ENCODE assay signal across 20 cellular contexts in genomic region chr20:33694666-33695065, GRCh38. TPM values are rescaled to one million over a fixed set of nuclear protein-coding genes. Genes with fewer than 3 reads are reported as not detected.
DNase-seq lines count a peak whose midpoint lies in the region; ATAC-seq, FAIRE-seq and TF ChIP-seq lines count a peak whose summit lies in the region.
"Had no signal": no experiment of that assay in that cellular context is flagged by ENCODE, and none has a peak within 500 bp of the region (broad histone marks: within the 10 kb centered on the region; RNA-seq: fewer than 3 reads in every experiment).

No MANE protein-coding gene starts in this region.

- no peak overlapping the region; the same call in 1 of the 2 replicates for H2BK12ac ChIP-seq in H1 (ENCODE audit: low read depth, low read length)

- WGBS in H1 (ENCODE audit: extremely low coverage in 1 of 2, insufficient coverage in 1 of 2, insufficient read length in 1 of 2, insufficient replicate concordance in 2 of 2, low coverage in 1 of 2, low lambda C conversion rate in 2 of 2, missing lambda C conversion rate in 1 of 2), 2 experiments = 89% methylated on average over 7 of the region's 7 CpGs; no CpG with 5 or more reads in 1 of the 2 experiments

- DNase-seq in H1 (ENCODE audit: low read depth in 1 of 2, low spot score in 2 of 2) (no peak), neural progenitor cell (ENCODE audit: low spot score) (no peak), MCF 10A (ENCODE audit: unreplicated experiment) (no peak), EL (no peak), immature natural killer cell (no peak)
- DNase-seq: activated CD4-positive, alpha-beta T cell treated with anti-CD3 and anti-CD28 coated beads for 4 hours; activated naive CD4-positive, alpha-beta T cell treated with anti-CD3 and anti-CD28 coated beads, Interleukin-2, amount 50 U/mL, for 16 hours; erythroblast; MV-4-11; NCI-H2081 treated with DMSO at 0.1 percent for 48 hours; NCI-H69; PC-3 had no signal

- H2AK5ac ChIP-seq in H1 (ENCODE audit: low read depth, low read length) = no peak overlapping the region

- no peaks in the 10 kb centered on the region for H3K79me1 ChIP-seq in H1 (ENCODE audit: low read depth, low read length)

- no peak overlapping the region for H4K5ac ChIP-seq in H1 (ENCODE audit: insufficient read length, low read depth, low read length)

- TF ChIP-seq EP300 in H1 (IDR thresholded peaks at IDR 0.05; ENCODE audit: borderline replicate concordance in 1 of 2, low read depth in 2 of 2, low read length in 2 of 2) = no peak

- H2BK120ac ChIP-seq in H1 (replicated peaks; ENCODE audit: low read depth, low read length) = no peak overlapping the region

- no peak overlapping the region for H2BK5ac ChIP-seq in H1 (ENCODE audit: low read depth, low read length)

- TF ChIP-seq POLR2A in H1 (IDR thresholded peaks at IDR 0.05; ENCODE audit: control extremely low read depth in 1 of 2, low read depth in 2 of 2, low read length in 2 of 2) = no peak

- CTCF ChIA-PET in HEK293 (lab: Yijun Ruan, JAX) (no interaction called here), H1 (lab: Charles Lee; ENCODE audit: partially characterized antibody) (interaction anchor here (0.9 to 2.2 kb wide), 5 partner anchors 10 to 30 kb away, joined by 3 to 8 read pairs (median 5); no protein-coding TSS in a partner anchor), MCF 10A (lab: Yijun Ruan, JAX) (no interaction called here)

- no peak overlapping the region for H3K4me3 ChIP-seq in BLaER1
- H3K4me3 ChIP-seq in HEK293 (ENCODE audit: low read depth, low read length) = no peak overlapping the region
- no peak overlapping the region for H3K4me3 ChIP-seq in H1 (ENCODE audit: extremely low read depth in 1 of 4, insufficient read depth in 2 of 4, low read depth in 3 of 4, low read length in 4 of 4)
- H3K4me3 ChIP-seq in neural progenitor cell = no peak overlapping the region
- H3K4me3 ChIP-seq: SJSA1 had no signal

- no peak overlapping the region for H2BK20ac ChIP-seq in H1 (ENCODE audit: low read length)

- intact Hi-C loops in MCF 10A (cut with micrococcal nuclease) = no loop called here

- H3K56ac ChIP-seq in H1 (replicated peaks; ENCODE audit: insufficient read length, low read depth, low read length) = no peak overlapping the region

- H3K27ac ChIP-seq in BLaER1 = peak overlapping the region; percentile 76
- H3K27ac ChIP-seq in HEK293 (ENCODE audit: extremely low read depth, low read depth, low read length) = no peak overlapping the region
- H3K27ac ChIP-seq in H1 (ENCODE audit: low read depth, low read length) = no peak overlapping the region
- H3K27ac ChIP-seq in neural progenitor cell = peak overlapping the region; percentile 66
- H3K27ac ChIP-seq: HL-60, neutrophil, SJSA1 had no signal

- no peaks in the 10 kb centered on the region for H3K23me2 ChIP-seq in H1 (ENCODE audit: low read depth, low read length)

- BruUV-seq in MCF 10A (replicated peaks; lab: Mats Ljungman, UMichigan) = no TSS peak

- H4K91ac ChIP-seq in H1 (replicated peaks; ENCODE audit: insufficient read length, low read length) = no peak overlapping the region

- H3K36me3 Mint-ChIP-seq in neural progenitor cell = peaks cover 2% of the 10 kb centered on the region
- H3K36me3 Mint-ChIP-seq in MCF 10A (ENCODE audit: insufficient read depth, unreplicated experiment) = no peaks in the 10 kb centered on the region
- peaks cover 0 to 3% (median 0%) of the 10 kb centered on the region in 3 donors for H3K36me3 Mint-ChIP-seq in immature natural killer cell

- H3K4me1 Mint-ChIP-seq in neural progenitor cell = peaks cover 31% of the 10 kb centered on the region
- H3K4me1 Mint-ChIP-seq in MCF 10A (ENCODE audit: insufficient read depth, unreplicated experiment) = no peaks in the 10 kb centered on the region
- peaks cover 8 to 11% of the 10 kb centered on the region in 2 donors for H3K4me1 Mint-ChIP-seq in immature natural killer cell

- H3K9me3 ChIP-seq in BLaER1 (peaks cover 21% of the 10 kb centered on the region), HEK293 (ENCODE audit: control insufficient read depth, insufficient read depth, low read depth, low read length) (no peaks in the 10 kb centered on the region), H1 (ENCODE audit: insufficient read depth in 2 of 2, low read depth in 1 of 2, low read length in 1 of 2) (peaks cover 0 to 7% of the 10 kb centered on the region in 2 experiments; a peak in 1 of 4 replicates), neural progenitor cell (ENCODE audit: low read depth) (no peaks in the 10 kb centered on the region)
- H3K9me3 ChIP-seq: neutrophil, SJSA1 had no signal

- H3K4me1 ChIP-seq in BLaER1 (peaks cover 65% of the 10 kb centered on the region), HEK293 (ENCODE audit: control insufficient read depth, insufficient read depth, low read length) (no peaks in the 10 kb centered on the region), H1 (replicated peaks in 1 of 4; ENCODE audit: control insufficient read depth in 3 of 4, insufficient read depth in 4 of 4, low read length in 3 of 4) (peaks cover 0 to 16% (median 9%) of the 10 kb centered on the region in 4 experiments; a peak in 6 of 7 replicates), neural progenitor cell (peaks cover 19% of the 10 kb centered on the region)

- H3K9me3 Mint-ChIP-seq in neural progenitor cell (peaks cover 13% of the 10 kb centered on the region), MCF 10A (ENCODE audit: unreplicated experiment) (no peaks in the 10 kb centered on the region), immature natural killer cell (no peaks in the 10 kb centered on the region)

- no peak overlapping the region for H3K14ac ChIP-seq in H1 (ENCODE audit: insufficient read length)

- ATAC-seq in HG02610 (IDR thresholded peaks at IDR 0.05; ENCODE audit: unreplicated experiment) = no peak
- ATAC-seq: PC-3 had no signal

- H3K36me3 ChIP-seq in BLaER1 (no peaks in the 10 kb centered on the region), HEK293 (ENCODE audit: control insufficient read depth in 2 of 2, insufficient read depth in 1 of 2, low read length in 2 of 2) (no peaks in the 10 kb centered on the region), H1 (ENCODE audit: control insufficient read depth in 2 of 4, insufficient read depth in 4 of 4, low read length in 3 of 4) (no peaks in the 10 kb centered on the region), neural progenitor cell (no peaks in the 10 kb centered on the region)
- H3K36me3 ChIP-seq: neutrophil, SJSA1 had no signal

- H3K9ac ChIP-seq in BLaER1 (no peak overlapping the region), H1 (replicated peaks in 1 of 4; ENCODE audit: extremely low read depth in 1 of 4, low read depth in 3 of 4, low read length in 3 of 4) (no peak overlapping the region; a peak in 2 of 7 replicates), neural progenitor cell (no peak overlapping the region)

- H3K4me2 ChIP-seq in BLaER1 = peak overlapping the region; percentile 79
- no peak overlapping the region; a peak in 1 of 4 replicates for H3K4me2 ChIP-seq in H1 (ENCODE audit: insufficient read depth in 1 of 2, low read depth in 2 of 2, low read length in 2 of 2)
- H3K4me2 ChIP-seq in neural progenitor cell = peak overlapping the region; percentile 45

- H3K23ac ChIP-seq in H1 (ENCODE audit: insufficient read length) = no peak overlapping the region

- no peak for TF ChIP-seq RAD21 in H1 (IDR thresholded peaks at IDR 0.05 in 1 of 2, conservative IDR thresholded peaks at IDR 0.05 in 1 of 2; ENCODE audit: low read depth in 2 of 2, low read length in 2 of 2)

- TF ChIP-seq CTCF in HEK293 (tag by site-specific recombination; IDR thresholded peaks at IDR 0.05) (no peak), H1 (IDR thresholded peaks at IDR 0.05; ENCODE audit: control extremely low read depth in 1 of 3, insufficient read depth in 1 of 3, low read depth in 1 of 3, low read length in 3 of 3) (no peak), neural progenitor cell (IDR thresholded peaks at IDR 0.05) (no peak), MCF 10A (IDR thresholded peaks at IDR 0.05; ENCODE audit: unreplicated experiment) (no peak)

- H3K4me3 Mint-ChIP-seq in neural progenitor cell = no peak overlapping the region
- H3K4me3 Mint-ChIP-seq in MCF 10A (ENCODE audit: unreplicated experiment) = no peak overlapping the region
- no peak overlapping the region for H3K4me3 Mint-ChIP-seq in immature natural killer cell
- H3K4me3 Mint-ChIP-seq: dendritic cell treated with granulocyte-macrophage colony-stimulating factor and Interleukin-4, amounts not matched to agents 40 ng/mL and 50 ng/mL, for 4 days; memory B cell had no signal

- H2BK15ac ChIP-seq in H1 (ENCODE audit: low read length) = no peak overlapping the region

- POLR2A ChIA-PET in HEK293 (lab: Yijun Ruan, JAX) = no interaction called here
- POLR2A ChIA-PET in H1 (lab: Charles Lee; ENCODE audit: partially characterized antibody) = interaction anchor here (1.0 to 3.0 kb wide), 5 partner anchors 10 to 31 kb away, joined by 3 to 11 read pairs (median 6); partner anchors contain the start of gene PXMP4
- POLR2A ChIA-PET in MCF 10A (lab: Yijun Ruan, JAX) = interaction anchor here (1.0 kb wide), 1 partner anchor 12 kb away, joined by 3 read pairs; no protein-coding TSS in a partner anchor

- H3K27me3 Mint-ChIP-seq in neural progenitor cell (ENCODE audit: insufficient read depth, low read depth) (peaks cover 8% of the 10 kb centered on the region), MCF 10A (ENCODE audit: insufficient read depth, unreplicated experiment) (no peaks in the 10 kb centered on the region), immature natural killer cell (ENCODE audit: low read depth in 3 of 3) (peaks cover 0 to 1% (median 0%) of the 10 kb centered on the region in 3 donors)
- H3K27me3 Mint-ChIP-seq: dendritic cell treated with granulocyte-macrophage colony-stimulating factor and Interleukin-4, amounts not matched to agents 40 ng/mL and 50 ng/mL, for 4 days; memory B cell had no signal

- peaks cover 21% of the 10 kb centered on the region for H3F3A ChIP-seq in neural progenitor cell (ENCODE audit: low read depth)

- H3K27me3 ChIP-seq in BLaER1 = no peaks in the 10 kb centered on the region
- H3K27me3 ChIP-seq in H1 (replicated peaks in 1 of 4; ENCODE audit: control insufficient read depth in 3 of 4, extremely low read depth in 1 of 4, insufficient read depth in 3 of 4, low read length in 3 of 4) = peaks cover 0 to 3% (median 2%) of the 10 kb centered on the region in 4 experiments; a peak in 2 of 7 replicates
- H3K27me3 ChIP-seq in neural progenitor cell = no peaks in the 10 kb centered on the region
- H3K27me3 ChIP-seq: neutrophil, SJSA1 had no signal

- no peaks in the 10 kb centered on the region for H4K20me1 ChIP-seq in BLaER1
- no peaks in the 10 kb centered on the region for H4K20me1 ChIP-seq in H1 (replicated peaks in 1 of 2; ENCODE audit: control insufficient read depth in 1 of 2, insufficient read depth in 2 of 2, low read length in 2 of 2)
- no peaks in the 10 kb centered on the region for H4K20me1 ChIP-seq in neural progenitor cell (ENCODE audit: low read depth)

- H3K79me2 ChIP-seq in H1 (ENCODE audit: control insufficient read depth in 1 of 2, insufficient read depth in 2 of 2, low read length in 2 of 2) = no peaks in the 10 kb centered on the region
- no peaks in the 10 kb centered on the region for H3K79me2 ChIP-seq in neural progenitor cell (ENCODE audit: low read depth)

- no peak overlapping the region for H3K18ac ChIP-seq in H1 (ENCODE audit: extremely low read depth, low read length)

- H4K8ac ChIP-seq in H1 (ENCODE audit: extremely low read depth, insufficient read depth, low read length) = no peak overlapping the region

- no peak overlapping the region for H3K4ac ChIP-seq in H1 (replicated peaks; ENCODE audit: insufficient read length, low read depth, low read length)

- H2AFZ ChIP-seq in H1 (ENCODE audit: low read length) (0 out of 2 replicates have a peak overlapping the region, but pooled peaks have one; percentile 95), neural progenitor cell (replicated peaks) (no peak overlapping the region)

- peak overlapping the region; percentile 91 for H3K27ac Mint-ChIP-seq in neural progenitor cell
- no peak overlapping the region for H3K27ac Mint-ChIP-seq in MCF 10A (ENCODE audit: low read depth, unreplicated experiment)
- no peak overlapping the region for H3K27ac Mint-ChIP-seq in immature natural killer cell
- H3K27ac Mint-ChIP-seq: dendritic cell treated with granulocyte-macrophage colony-stimulating factor and Interleukin-4, amounts not matched to agents 40 ng/mL and 50 ng/mL, for 4 days; memory B cell had no signal

- no peak for FAIRE-seq in H1 (lab: Jason Lieb, UNC)

RNA-seq across cellular contexts. Expression of gene E2F1, which starts 8.5 kb away (rescaled TPM):
- 35.3 and 35.8 TPM in 2 replicates for total RNA-seq in H1 (2021; fragmentation: NEBNext Ultra II Directional; extraction: Animal tissue kit (Norgen Biotek cat#: 25700))
- polyA plus RNA-seq in H1 (2011; rRNA removed) (33.4 and 56.3 TPM in 2 replicates), immature natural killer cell (1 to 10 TPM; 1.5 to 2.5 (median 1.8) TPM)
- polyA plus RNA-seq in H1 (2011; cell fraction: cytosol; rRNA removed) = 44.6 TPM
- 121 TPM for polyA plus RNA-seq in H1 (2011; cell fraction: nucleus; rRNA removed)
- polyA plus RNA-seq in H1 (2012, experiment 1 of 2) = 32.0 to 45.5 TPM (median 42.4 TPM) in 4 replicates
- 36.8 TPM for polyA plus RNA-seq in H1 (2012, experiment 2 of 2)
- polyA plus RNA-seq in H1 (2013, experiment 1 of 2) = 25.5 TPM
- polyA plus RNA-seq in H1 (2013, experiment 2 of 2) = 23.3 TPM
- 21.5 and 26.8 TPM in 2 replicates for polyA minus RNA-seq in H1 (2011; rRNA and poly(A)+ RNA removed)
- 17.8 TPM for polyA minus RNA-seq in H1 (2011; cell fraction: cytosol; rRNA and poly(A)+ RNA removed)
- 22.2 TPM for polyA minus RNA-seq in H1 (2011; cell fraction: nucleus; rRNA and poly(A)+ RNA removed)
- total RNA-seq in neural progenitor cell (ENCODE audit: low replicate concordance) (9.7 and 29.7 TPM in 2 replicates), MCF 10A (2022) (1.4 and 3.7 TPM in 2 replicates)

RNA-seq across cellular contexts. Expression of gene NECAB3, which starts 20.4 kb away (rescaled TPM):
- 19.7 and 20.5 TPM in 2 replicates for total RNA-seq in H1 (2021; fragmentation: NEBNext Ultra II Directional; extraction: Animal tissue kit (Norgen Biotek cat#: 25700))
- polyA plus RNA-seq in H1 (2011; rRNA removed) = 46.2 and 72.6 TPM in 2 replicates
- polyA plus RNA-seq in H1 (2011; cell fraction: cytosol; rRNA removed) = 39.5 TPM
- polyA plus RNA-seq in H1 (2011; cell fraction: nucleus; rRNA removed) = 101 TPM
- 13.8 to 22.6 TPM (median 18.4 TPM) in 4 replicates for polyA plus RNA-seq in H1 (2012, experiment 1 of 2)
- polyA plus RNA-seq in H1 (2012, experiment 2 of 2) = 15.9 TPM
- polyA plus RNA-seq in H1 (2013, experiment 1 of 2) = 12.2 TPM
- 10.7 TPM for polyA plus RNA-seq in H1 (2013, experiment 2 of 2)
- 20.5 and 23.8 TPM in 2 replicates for polyA minus RNA-seq in H1 (2011; rRNA and poly(A)+ RNA removed)
- polyA minus RNA-seq in H1 (2011; cell fraction: cytosol; rRNA and poly(A)+ RNA removed) = 15.6 TPM
- polyA minus RNA-seq in H1 (2011; cell fraction: nucleus; rRNA and poly(A)+ RNA removed) = 39.6 TPM
- total RNA-seq in neural progenitor cell (ENCODE audit: low replicate concordance) = 19.2 and 40.2 TPM in 2 replicates
- 13.0 and 15.1 TPM in 2 replicates for total RNA-seq in MCF 10A (2022)
- polyA plus RNA-seq in immature natural killer cell = 1 to 10 TPM; 2.5 to 3.8 (median 2.9) TPM

RNA-seq across cellular contexts. Expression of gene PXMP4, which starts 25.4 kb away (rescaled TPM):
- 3.3 and 4.1 TPM in 2 replicates for total RNA-seq in H1 (2021; fragmentation: NEBNext Ultra II Directional; extraction: Animal tissue kit (Norgen Biotek cat#: 25700))
- polyA plus RNA-seq in H1 (2011; rRNA removed) (3.4 and 5.5 TPM in 2 replicates), immature natural killer cell (10 to 100 TPM in 2 of 3 donors, 1 to 10 TPM in 1; 6.8 to 16.6 (median 14.1) TPM)
- 3.4 TPM for polyA plus RNA-seq in H1 (2011; cell fraction: cytosol; rRNA removed)
- polyA plus RNA-seq in H1 (2011; cell fraction: nucleus; rRNA removed) = 3.8 TPM
- 1.6 to 3.5 TPM (median 2.6 TPM) in 4 replicates for polyA plus RNA-seq in H1 (2012, experiment 1 of 2)
- 1.7 TPM for polyA plus RNA-seq in H1 (2012, experiment 2 of 2)
- polyA plus RNA-seq in H1 (2013, experiment 1 of 2) = 3.2 TPM
- polyA plus RNA-seq in H1 (2013, experiment 2 of 2) = 3.3 TPM
- 3.6 and 4.1 TPM in 2 replicates for polyA minus RNA-seq in H1 (2011; rRNA and poly(A)+ RNA removed)
- 1.4 TPM for polyA minus RNA-seq in H1 (2011; cell fraction: cytosol; rRNA and poly(A)+ RNA removed)
- 1.1 TPM for polyA minus RNA-seq in H1 (2011; cell fraction: nucleus; rRNA and poly(A)+ RNA removed)
- total RNA-seq in neural progenitor cell (ENCODE audit: low replicate concordance) (3.5 and 6.1 TPM in 2 replicates), MCF 10A (2022) (3.9 and 5.2 TPM in 2 replicates)
- total RNA-seq: PC-3 had no signal

RNA-seq across cellular contexts. Expression of gene ACTL10, which starts 27.9 kb away (rescaled TPM):
- total RNA-seq in H1 (2021; fragmentation: NEBNext Ultra II Directional; extraction: Animal tissue kit (Norgen Biotek cat#: 25700)) = not detected in 2 replicates
- 0.20 and 0.26 TPM in 2 replicates for polyA plus RNA-seq in H1 (2011; rRNA removed)
- 0.25 TPM for polyA plus RNA-seq in H1 (2011; cell fraction: cytosol; rRNA removed)
- polyA plus RNA-seq in H1 (2011; cell fraction: nucleus; rRNA removed) = 0.33 TPM
- polyA plus RNA-seq in H1 (2012, experiment 1 of 2) = 0.11 to 0.18 TPM (median 0.12 TPM) in 3 of 4 replicates, not detected in the other
- 0.30 TPM for polyA plus RNA-seq in H1 (2012, experiment 2 of 2)
- polyA plus RNA-seq in H1 (2013, experiment 1 of 2) = 0.08 TPM
- 0.04 TPM for polyA plus RNA-seq in H1 (2013, experiment 2 of 2)
- polyA minus RNA-seq in H1 (2011; rRNA and poly(A)+ RNA removed) = 0.07 and 0.09 TPM in 2 replicates
- not detected for polyA minus RNA-seq in H1 (2011; cell fraction: cytosol; rRNA and poly(A)+ RNA removed)
- polyA minus RNA-seq in H1 (2011; cell fraction: nucleus; rRNA and poly(A)+ RNA removed) = 1.7 TPM
- 0.19 TPM in 1 of 2 replicates, not detected in the other for total RNA-seq in neural progenitor cell (ENCODE audit: low replicate concordance)
- 1.7 and 3.2 TPM in 2 replicates for total RNA-seq in MCF 10A (2022)
- polyA plus RNA-seq in immature natural killer cell = 1 to 10 TPM; 3.4 to 7.0 (median 3.9) TPM
- total RNA-seq: SJSA1 had no signal

RNA-seq across cellular contexts. Expression of gene C20orf144, which starts 32.5 kb away (rescaled TPM):
- total RNA-seq in H1 (2021; fragmentation: NEBNext Ultra II Directional; extraction: Animal tissue kit (Norgen Biotek cat#: 25700)) = 0.23 and 0.24 TPM in 2 replicates
- polyA plus RNA-seq in H1 (2011; rRNA removed) (0.21 and 0.24 TPM in 2 replicates), immature natural killer cell (under 1 TPM in 2 of 3 donors, not detected in 1; 0.13 to 0.22 TPM)
- polyA plus RNA-seq in H1 (2011; cell fraction: cytosol; rRNA removed) = 0.23 TPM
- 0.27 TPM for polyA plus RNA-seq in H1 (2011; cell fraction: nucleus; rRNA removed)
- 0.27 to 0.36 TPM (median 0.33 TPM) in 4 replicates for polyA plus RNA-seq in H1 (2012, experiment 1 of 2)
- polyA plus RNA-seq in H1 (2012, experiment 2 of 2) = 0.13 TPM
- 0.12 TPM for polyA plus RNA-seq in H1 (2013, experiment 1 of 2)
- polyA plus RNA-seq in H1 (2013, experiment 2 of 2) = 0.07 TPM
- polyA minus RNA-seq in H1 (2011; rRNA and poly(A)+ RNA removed) = 0.27 and 0.79 TPM in 2 replicates
- not detected for polyA minus RNA-seq in H1 (2011; cell fraction: cytosol; rRNA and poly(A)+ RNA removed)
- 1.7 TPM for polyA minus RNA-seq in H1 (2011; cell fraction: nucleus; rRNA and poly(A)+ RNA removed)
- total RNA-seq in neural progenitor cell (ENCODE audit: low replicate concordance) (0.53 TPM in 1 of 2 replicates, not detected in the other), MCF 10A (2022) (0.12 and 0.21 TPM in 2 replicates)
- total RNA-seq: PC-3 had no signal

Comparison
In these comparisons a context has a peak if more than half of its experiments do, and no peak if none do; other contexts are left out.
1. H3K27ac ChIP-seq: peak in BLaER1 (single experiment) and neural progenitor cell (single experiment); none in HEK293 (single experiment) and H1 (single experiment).
2. H3K4me2 ChIP-seq: peak in BLaER1 (single experiment) and neural progenitor cell (single experiment); none in H1 (0 of 2).